In genomic region chr11:12807621-12808020, GRCh38 we compare ENCODE assay signal across 1 cellular context.
TF ChIP-seq lines count a peak whose summit lies in the region.

No MANE protein-coding gene starts in this region.

TF ChIP-seq in HCT116, 20 proteins besides CTCF, POLR2A, EP300 and RAD21 (continued from another document):
- TF ChIP-seq REST (IDR thresholded peaks at IDR 0.05; ENCODE audit: low read depth) (no peak), EZH2phosphoT487 (IDR thresholded peaks at IDR 0.05; ENCODE audit: borderline replicate concordance) (no peak), JUND (IDR thresholded peaks at IDR 0.05) (no peak), ZBTB33 (IDR thresholded peaks at IDR 0.05; ENCODE audit: extremely low read depth, insufficient replicate concordance, low read length) (no peak), ZFX (IDR thresholded peaks at IDR 0.05) (no peak), POLR2AphosphoS5 (IDR thresholded peaks at IDR 0.05; ENCODE audit: low read depth, low read length) (no peak), YY1 (IDR thresholded peaks at IDR 0.05; ENCODE audit: extremely low read depth, insufficient replicate concordance, low read depth, low read length) (no peak)
